ENCODE assay signal across 1 cellular context in genomic region chr7:133941496-133941895, GRCh38.
TF ChIP-seq lines count a peak whose summit lies in the region.

No MANE protein-coding gene starts in this region.

TF ChIP-seq in SK-N-SH treated with all-trans-retinoic acid at 6 μM for 48 hours, 23 proteins besides CTCF, POLR2A, EP300 and RAD21 (continued from another document):
- TF ChIP-seq, protein P1, sequence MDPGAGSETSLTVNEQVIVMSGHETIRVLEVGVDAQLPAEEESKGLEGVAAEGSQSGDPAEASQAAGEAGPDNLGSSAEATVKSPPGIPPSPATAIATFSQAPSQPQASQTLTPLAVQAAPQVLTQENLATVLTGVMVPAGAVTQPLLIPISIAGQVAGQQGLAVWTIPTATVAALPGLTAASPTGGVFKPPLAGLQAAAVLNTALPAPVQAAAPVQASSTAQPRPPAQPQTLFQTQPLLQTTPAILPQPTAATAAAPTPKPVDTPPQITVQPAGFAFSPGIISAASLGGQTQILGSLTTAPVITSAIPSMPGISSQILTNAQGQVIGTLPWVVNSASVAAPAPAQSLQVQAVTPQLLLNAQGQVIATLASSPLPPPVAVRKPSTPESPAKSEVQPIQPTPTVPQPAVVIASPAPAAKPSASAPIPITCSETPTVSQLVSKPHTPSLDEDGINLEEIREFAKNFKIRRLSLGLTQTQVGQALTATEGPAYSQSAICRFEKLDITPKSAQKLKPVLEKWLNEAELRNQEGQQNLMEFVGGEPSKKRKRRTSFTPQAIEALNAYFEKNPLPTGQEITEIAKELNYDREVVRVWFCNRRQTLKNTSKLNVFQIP (CRISPR knock-in tag; IDR thresholded peaks at IDR 0.05; ENCODE audit: borderline replicate concordance, low read depth): no peak
- TF ChIP-seq TOX (CRISPR knock-in tag; IDR thresholded peaks at IDR 0.05; ENCODE audit: borderline replicate concordance): no peak
- TF ChIP-seq ZNF70 (CRISPR knock-in tag; IDR thresholded peaks at IDR 0.05): no peak
- no peak for TF ChIP-seq SNAI2 (CRISPR knock-in tag; IDR thresholded peaks at IDR 0.05)
- no peak for TF ChIP-seq CSDC2 (CRISPR knock-in tag; IDR thresholded peaks at IDR 0.05)
- no peak for TF ChIP-seq PATZ1 (CRISPR knock-in tag; IDR thresholded peaks at IDR 0.05; ENCODE audit: borderline replicate concordance)
- TF ChIP-seq ZFP30 (CRISPR knock-in tag; IDR thresholded peaks at IDR 0.05): no peak
- TF ChIP-seq TSHZ2 (CRISPR knock-in tag; IDR thresholded peaks at IDR 0.05): no peak
- no peak for TF ChIP-seq ZFP3 (CRISPR knock-in tag; IDR thresholded peaks at IDR 0.05)
- no peak for TF ChIP-seq ARNTL (CRISPR knock-in tag; IDR thresholded peaks at IDR 0.05; ENCODE audit: borderline replicate concordance, low read depth)
- TF ChIP-seq, protein P2, sequence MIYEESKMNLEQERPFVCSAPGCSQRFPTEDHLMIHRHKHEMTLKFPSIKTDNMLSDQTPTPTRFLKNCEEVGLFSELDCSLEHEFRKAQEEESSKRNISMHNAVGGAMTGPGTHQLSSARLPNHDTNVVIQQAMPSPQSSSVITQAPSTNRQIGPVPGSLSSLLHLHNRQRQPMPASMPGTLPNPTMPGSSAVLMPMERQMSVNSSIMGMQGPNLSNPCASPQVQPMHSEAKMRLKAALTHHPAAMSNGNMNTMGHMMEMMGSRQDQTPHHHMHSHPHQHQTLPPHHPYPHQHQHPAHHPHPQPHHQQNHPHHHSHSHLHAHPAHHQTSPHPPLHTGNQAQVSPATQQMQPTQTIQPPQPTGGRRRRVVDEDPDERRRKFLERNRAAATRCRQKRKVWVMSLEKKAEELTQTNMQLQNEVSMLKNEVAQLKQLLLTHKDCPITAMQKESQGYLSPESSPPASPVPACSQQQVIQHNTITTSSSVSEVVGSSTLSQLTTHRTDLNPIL (CRISPR knock-in tag; IDR thresholded peaks at IDR 0.05; ENCODE audit: low read depth): no peak
- TF ChIP-seq CSRNP3 (CRISPR knock-in tag; IDR thresholded peaks at IDR 0.05): no peak
